10 cellular contexts compared by ENCODE assay signal in genomic region chr13:20359335-20359734, GRCh38.
A peak's percentile ranks its signal among the peaks of the same experiment; 100 is the strongest.
DNase-seq lines count a peak whose midpoint lies in the region; ATAC-seq and TF ChIP-seq lines count a peak whose summit lies in the region.
"Had no signal": no experiment of that assay in that cellular context is flagged by ENCODE, and none has a peak within 500 bp of the region (broad histone marks: within the 10 kb centered on the region; RNA-seq: fewer than 3 reads in every experiment).

No MANE protein-coding gene starts in this region.

- H3K4me3 Mint-ChIP-seq in stimulated activated effector memory CD8-positive, alpha-beta T cell treated with anti-CD3 and anti-CD28 coated beads, Interleukin-12 subunit alpha, Interleukin-12 subunit beta, amount 100 ng/mL, for 72 hours: no peak overlapping the region
- no peak overlapping the region for H3K4me3 Mint-ChIP-seq in GM23338
- no peak overlapping the region for H3K4me3 Mint-ChIP-seq in activated naive CD4-positive, alpha-beta T cell treated with anti-CD3 and anti-CD28 coated beads for 36 hours
- H3K4me3 Mint-ChIP-seq: CD14-positive monocyte, mesothelial cell of epicardium had no signal

- no peaks in the 10 kb centered on the region for H3K9me3 ChIP-seq in PC-9 (ENCODE audit: insufficient read depth, low read depth)
- H3K9me3 ChIP-seq in esophagus squamous epithelium: no peaks in the 10 kb centered on the region

- peaks cover 31% of the 10 kb centered on the region for H3K4me1 ChIP-seq in PC-9 (replicated peaks; ENCODE audit: insufficient read depth)
- peaks cover 0 to 27% (median 15%) of the 10 kb centered on the region in 3 donors for H3K4me1 ChIP-seq in esophagus squamous epithelium
- H3K4me1 ChIP-seq in GM23338 (ENCODE audit: insufficient read depth): no peaks in the 10 kb centered on the region

- H3K79me2 ChIP-seq in PC-9 (ENCODE audit: low read depth) (no peaks in the 10 kb centered on the region), GM23338 (replicated peaks; ENCODE audit: insufficient read depth) (no peaks in the 10 kb centered on the region)

- peaks cover 7% of the 10 kb centered on the region for H3K36me3 Mint-ChIP-seq in stimulated activated effector memory CD8-positive, alpha-beta T cell treated with anti-CD3 and anti-CD28 coated beads, Interleukin-12 subunit alpha, Interleukin-12 subunit beta, amount 100 ng/mL, for 72 hours
- H3K36me3 Mint-ChIP-seq in GM23338 (ENCODE audit: low read depth): no peaks in the 10 kb centered on the region
- no peaks in the 10 kb centered on the region for H3K36me3 Mint-ChIP-seq in activated naive CD4-positive, alpha-beta T cell treated with anti-CD3 and anti-CD28 coated beads for 36 hours (ENCODE audit: low read depth)
- H3K36me3 Mint-ChIP-seq: CD14-positive monocyte, mesothelial cell of epicardium had no signal

- peaks cover 34% of the 10 kb centered on the region for H3K4me1 Mint-ChIP-seq in stimulated activated effector memory CD8-positive, alpha-beta T cell treated with anti-CD3 and anti-CD28 coated beads, Interleukin-12 subunit alpha, Interleukin-12 subunit beta, amount 100 ng/mL, for 72 hours
- H3K4me1 Mint-ChIP-seq in GM23338: peaks cover 17% of the 10 kb centered on the region
- no peaks in the 10 kb centered on the region for H3K4me1 Mint-ChIP-seq in activated naive CD4-positive, alpha-beta T cell treated with anti-CD3 and anti-CD28 coated beads for 36 hours (ENCODE audit: low read depth)

- H3F3A ChIP-seq in PC-9 (ENCODE audit: insufficient read depth, low read depth): peaks cover 17% of the 10 kb centered on the region
- no peaks in the 10 kb centered on the region for H3F3A ChIP-seq in GM23338 (replicated peaks; ENCODE audit: low read depth)

- intact Hi-C loops in PC-9 (cut with micrococcal nuclease; ENCODE audit: unreplicated experiment) (loop anchor here (1.0 kb wide), 1 partner anchor 60 kb away; no protein-coding TSS in a partner anchor), esophagus squamous epithelium (cut with DNase I) (no loop called here)
- intact Hi-C loops in activated naive CD4-positive, alpha-beta T cell treated with anti-CD3 and anti-CD28 coated beads for 36 hours (cut with micrococcal nuclease): no loop called here

- H3K9me3 Mint-ChIP-seq in stimulated activated effector memory CD8-positive, alpha-beta T cell treated with anti-CD3 and anti-CD28 coated beads, Interleukin-12 subunit alpha, Interleukin-12 subunit beta, amount 100 ng/mL, for 72 hours: no peaks in the 10 kb centered on the region
- H3K9me3 Mint-ChIP-seq in GM23338: no peaks in the 10 kb centered on the region
- no peaks in the 10 kb centered on the region for H3K9me3 Mint-ChIP-seq in activated naive CD4-positive, alpha-beta T cell treated with anti-CD3 and anti-CD28 coated beads for 36 hours
- H3K9me3 Mint-ChIP-seq: mesothelial cell of epicardium had no signal

- H2AFZ ChIP-seq in PC-9 (no peak overlapping the region), GM23338 (no peak overlapping the region)

- BruUV-seq in PC-9 (replicated peaks; lab: Mats Ljungman, UMichigan): no TSS peak

- TF ChIP-seq CTCF in PC-9 (conservative IDR thresholded peaks at IDR 0.05) (no peak), esophagus squamous epithelium (IDR thresholded peaks at IDR 0.05) (no peak), GM23338 (conservative IDR thresholded peaks at IDR 0.05; ENCODE audit: low read depth in 2 of 2) (no peak)

- H3K4me2 ChIP-seq in PC-9 (no peak overlapping the region), GM23338 (no peak overlapping the region)

- H3K27me3 ChIP-seq in PC-9 (ENCODE audit: insufficient read depth, low read depth) (no peaks in the 10 kb centered on the region), esophagus squamous epithelium (no peaks in the 10 kb centered on the region), GM23338 (ENCODE audit: insufficient read depth) (peaks cover 58% of the 10 kb centered on the region)

- CTCF ChIA-PET in PC-9 (lab: Charles Lee): no interaction called here
- CTCF ChIA-PET in activated naive CD4-positive, alpha-beta T cell treated with anti-CD3 and anti-CD28 coated beads for 36 hours (lab: Charles Lee): no interaction called here

- H3K27ac Mint-ChIP-seq in stimulated activated effector memory CD8-positive, alpha-beta T cell treated with anti-CD3 and anti-CD28 coated beads, Interleukin-12 subunit alpha, Interleukin-12 subunit beta, amount 100 ng/mL, for 72 hours: no peak overlapping the region
- no peak overlapping the region for H3K27ac Mint-ChIP-seq in GM23338
- H3K27ac Mint-ChIP-seq in activated naive CD4-positive, alpha-beta T cell treated with anti-CD3 and anti-CD28 coated beads for 36 hours: no peak overlapping the region
- H3K27ac Mint-ChIP-seq: mesothelial cell of epicardium had no signal

- WGBS in esophagus squamous epithelium, 2 donors: 36 to 61% methylated on average over 2 to 4 of the region's 5 CpGs

- POLR2A ChIA-PET in PC-9 (lab: Charles Lee; ENCODE audit: unreplicated experiment): no interaction called here

- no peak for TF ChIP-seq POLR2A in esophagus squamous epithelium (IDR thresholded peaks at IDR 0.05)

- no peaks in the 10 kb centered on the region for H3K36me3 ChIP-seq in PC-9 (ENCODE audit: low read depth)
- no peaks in the 10 kb centered on the region for H3K36me3 ChIP-seq in esophagus squamous epithelium
- no peaks in the 10 kb centered on the region for H3K36me3 ChIP-seq in GM23338 (ENCODE audit: insufficient read depth)

- DNase-seq in activated CD8-positive, alpha-beta memory T cell treated with anti-CD3 and anti-CD28 coated beads for 24 hours: peak; percentile 53
- DNase-seq in activated CD8-positive, alpha-beta memory T cell treated with anti-CD3 and anti-CD28 coated beads, Interleukin-2, amount 50 U/mL, for 4 hours: no peak
- DNase-seq in PC-9 (peak; percentile 40 to 95), esophagus squamous epithelium (lab: John Stamatoyannopoulos, UW) (no peak), GM23338 (ENCODE audit: low spot score) (no peak)
- DNase-seq in stimulated activated effector memory CD8-positive, alpha-beta T cell treated with anti-CD3 and anti-CD28 coated beads, Interleukin-12 subunit alpha, Interleukin-12 subunit beta, amount 100 ng/mL, for 72 hours (ENCODE audit: low spot score in 2 of 2): peak in 1 of 2 donors; percentile 55
- no peak for DNase-seq in effector CD8-positive, alpha-beta T cell (lab: John Stamatoyannopoulos, UW)
- no peak for DNase-seq in activated naive CD4-positive, alpha-beta T cell treated with anti-CD3 and anti-CD28 coated beads for 36 hours

- peak overlapping the region; percentile 39; the same call in 1 of the 2 replicates for H3K27ac ChIP-seq in PC-9
- peak overlapping the region; percentile 14 to 39 (median 38) for H3K27ac ChIP-seq in esophagus squamous epithelium
- H3K27ac ChIP-seq in GM23338 (ENCODE audit: low read depth): no peak overlapping the region

- H3K9me2 ChIP-seq in PC-9 (ENCODE audit: insufficient read depth) (no peaks in the 10 kb centered on the region), GM23338 (ENCODE audit: insufficient read depth) (no peaks in the 10 kb centered on the region)

- ATAC-seq in stimulated activated effector memory CD8-positive, alpha-beta T cell treated with anti-CD3 and anti-CD28 coated beads, Interleukin-12 subunit alpha, Interleukin-12 subunit beta, amount 100 ng/mL, for 72 hours: peak; percentile 95
- ATAC-seq in GM23338: no peak

- peaks cover 66% of the 10 kb centered on the region for H3K27me3 Mint-ChIP-seq in GM23338 (ENCODE audit: insufficient read depth, low read depth, poor library complexity)
- H3K27me3 Mint-ChIP-seq in activated naive CD4-positive, alpha-beta T cell treated with anti-CD3 and anti-CD28 coated beads for 36 hours (ENCODE audit: low read depth): no peaks in the 10 kb centered on the region

- H3K4me3 ChIP-seq in PC-9 (no peak overlapping the region), esophagus squamous epithelium (no peak overlapping the region), GM23338 (no peak overlapping the region)

- H4K20me1 ChIP-seq in PC-9 (ENCODE audit: insufficient read depth): no peaks in the 10 kb centered on the region
- no peaks in the 10 kb centered on the region for H4K20me1 ChIP-seq in GM23338 (replicated peaks; ENCODE audit: insufficient read depth)

TF ChIP-seq in GM23338, 12 proteins besides CTCF, POLR2A, EP300 and RAD21:
- TF ChIP-seq ZNF331 (CRISPR knock-in tag; IDR thresholded peaks at IDR 0.05; ENCODE audit: low read depth) (no peak), STAT1 (IDR thresholded peaks at IDR 0.05; ENCODE audit: unreplicated experiment) (no peak), ZNF114 (CRISPR knock-in tag; IDR thresholded peaks at IDR 0.05) (no peak), NANOG (IDR thresholded peaks at IDR 0.05; ENCODE audit: borderline replicate concordance) (no peak), POLR2AphosphoS5 (IDR thresholded peaks at IDR 0.05; ENCODE audit: low read depth) (no peak)
TF ChIP-seq in GM23338: peak in this region for 0.

Comparison
In these comparisons a context has a peak if more than half of its experiments do, and no peak if none do; other contexts are left out.
1. DNase-seq: peak in activated CD8-positive, alpha-beta memory T cell treated with anti-CD3 and anti-CD28 coated beads for 24 hours (single experiment) and PC-9 (2 of 2); none in activated CD8-positive, alpha-beta memory T cell treated with anti-CD3 and anti-CD28 coated beads, Interleukin-2, amount 50 U/mL, for 4 hours (single experiment), esophagus squamous epithelium (single experiment), effector CD8-positive, alpha-beta T cell (single experiment), GM23338 (single experiment) and activated naive CD4-positive, alpha-beta T cell treated with anti-CD3 and anti-CD28 coated beads for 36 hours (single experiment).